29 cellular contexts compared by ENCODE assay signal in genomic region chr9:109139851-109140250, GRCh38. TPM values are rescaled to one million over a fixed set of nuclear protein-coding genes. Genes with fewer than 3 reads are reported as not detected.
"Had no signal": no experiment of that assay in that cellular context is flagged by ENCODE, and none has a peak within 500 bp of the region (broad histone marks: within the 10 kb centered on the region; RNA-seq: fewer than 3 reads in every experiment).

No MANE protein-coding gene starts in this region.

- DNase-seq: activated CD4-positive, alpha-beta T cell treated with anti-CD3 and anti-CD28 coated beads for 48 hours; activated CD4-positive, alpha-beta T cell treated with anti-CD3 and anti-CD28 coated beads, Interleukin-2, amount 50 U/mL, for 4 hours; activated CD4-positive, CD25-positive, alpha-beta regulatory T cell treated with anti-CD3 and anti-CD28 coated beads, Interleukin-2, amount 50 U/mL, for 72 hours; activated CD8-positive, alpha-beta memory T cell treated with anti-CD3 and anti-CD28 coated beads, Interleukin-2, amount 50 U/mL, for 48 hours; activated CD8-positive, alpha-beta T cell treated with anti-CD3 and anti-CD28 coated beads, Interleukin-2, amount 10 ng/mL, durations not matched to agents 7 days and 5 days; activated naive CD4-positive, alpha-beta T cell treated with anti-CD3 and anti-CD28 coated beads, Interleukin-2, amount 50 U/mL, for 16 hours; activated naive CD8-positive, alpha-beta T cell treated with anti-CD3 and anti-CD28 coated beads, Interleukin-2, amount 10 ng/mL, durations not matched to agents 7 days and 5 days; activated T-cell treated with anti-CD3 and anti-CD28 coated beads, Interleukin-2, amount 50 U/mL, for 1 hour; adrenal gland; anterior cingulate cortex; central memory CD4-positive, alpha-beta T cell; KG1; MV-4-11; NCI-H1105; NCI-H1436; NCI-H1694 treated with DMSO at 0.1 percent for 48 hours; NCI-H2029 treated with DMSO at 0.1 percent for 48 hours; NCI-H345; NCI-H510A; NCI-H526 treated with DMSO at 0.1 percent for 48 hours; NCI-H82; OCI-M1; RPMI8226; SK-N-SH had no signal

- H3K27ac ChIP-seq: adrenal gland had no signal

- H3K4me1 ChIP-seq: adrenal gland had no signal

- ATAC-seq: activated CD8-positive, alpha-beta T cell treated with anti-CD3 and anti-CD28 coated beads, Interleukin-2, amount 10 ng/mL, durations not matched to agents 7 days and 5 days; Panc1; Right ventricle myocardium inferior; WTC11 had no signal

- H3K9me3 ChIP-seq: adrenal gland, SK-N-SH had no signal

- H3K36me3 ChIP-seq: adrenal gland had no signal

- H3K9ac ChIP-seq: SK-N-SH had no signal

- H3K4me2 ChIP-seq: SK-N-SH had no signal

- H3K27me3 ChIP-seq: adrenal gland had no signal

- H3K4me3 ChIP-seq: adrenal gland had no signal

RNA-seq across cellular contexts. Expression of gene FRRS1L, which starts 27.2 kb away (rescaled TPM):
- total RNA-seq: activated CD8-positive, alpha-beta T cell treated with anti-CD3 and anti-CD28 coated beads, Interleukin-2, amount 10 ng/mL, durations not matched to agents 7 days and 5 days; activated naive CD8-positive, alpha-beta T cell treated with anti-CD3 and anti-CD28 coated beads, Interleukin-2, amount 10 ng/mL, durations not matched to agents 7 days and 5 days; MCF 10A; T-helper 1 cell treated with Interleukin-12 subunit alpha and Interleukin-12 subunit beta and Interleukin-4 antibody, amounts not matched to agents 30 ng/mL and 1 ng/mL, for 36 hours had no signal
